In genomic region chr5:16025681-16026080, GRCh38 we compare ENCODE assay signal across 22 cellular contexts.
DNase-seq lines count a peak whose midpoint lies in the region; ATAC-seq and TF ChIP-seq lines count a peak whose summit lies in the region.
"Had no signal": no experiment of that assay in that cellular context is flagged by ENCODE, and none has a peak within 500 bp of the region (broad histone marks: within the 10 kb centered on the region; RNA-seq: fewer than 3 reads in every experiment).

No MANE protein-coding gene starts in this region.

- no peaks in the 10 kb centered on the region for H3K79me2 ChIP-seq in mesendoderm (ENCODE audit: control insufficient read depth, insufficient read depth, low read length)

- H2AK5ac ChIP-seq in mesendoderm (ENCODE audit: low read length): no peak overlapping the region

- peaks cover 7% of the 10 kb centered on the region for H3K9me3 ChIP-seq in adipocyte (ENCODE audit: control insufficient read depth, low read length)
- H3K9me3 ChIP-seq in MG63: no peaks in the 10 kb centered on the region
- H3K9me3 ChIP-seq: A549, Caco-2, SJCRH30 had no signal

- ATAC-seq in HG02938 (IDR thresholded peaks at IDR 0.05; ENCODE audit: unreplicated experiment): no peak
- ATAC-seq in GM18870 (IDR thresholded peaks at IDR 0.05; ENCODE audit: unreplicated experiment): no peak
- ATAC-seq: A549 had no signal

- no peak overlapping the region for H3K56ac ChIP-seq in mesendoderm (ENCODE audit: low read length)

- DNase-seq in BJ (ENCODE audit: low read depth): peak; percentile 66
- peak; percentile 15 for DNase-seq in HCEC 1CT
- peak; percentile 9 for DNase-seq in adipocyte (ENCODE audit: low read depth)
- peak; percentile 66 for DNase-seq in mesendoderm
- DNase-seq in MG63: no peak
- DNase-seq: Caco-2; CD4-positive, alpha-beta memory T cell; DMS 273 treated with DMSO at 0.1 percent for 48 hours; DMS79 treated with DMSO at 0.1 percent for 48 hours; HFFc6; MV-4-11; NCI-H1105 treated with DMSO at 0.1 percent for 48 hours; NCI-H2081; NCI-H446 treated with DMSO at 0.1 percent for 48 hours; NCI-H526 treated with DMSO at 0.1 percent for 48 hours; OCI-M1; SJCRH30; SW 1271 had no signal

- H2BK5ac ChIP-seq in mesendoderm (ENCODE audit: low read length): no peak overlapping the region

- H3K23ac ChIP-seq in mesendoderm (ENCODE audit: low read length): no peak overlapping the region

- no peak overlapping the region for H3K4me2 ChIP-seq in mesendoderm (ENCODE audit: low read length)
- H3K4me2 ChIP-seq: A549; BLaER1 treated with 17β-estradiol and CSF1 and Interleukin-3, amounts not matched to agents 10 nM and 100 nM had no signal

- no peak for TF ChIP-seq CTCF in BJ (IDR thresholded peaks at IDR 0.05; ENCODE audit: insufficient read depth, low read depth, low read length)

- H3K18ac ChIP-seq in mesendoderm (ENCODE audit: low read length): no peak overlapping the region

- no peak overlapping the region for H3K4ac ChIP-seq in mesendoderm (ENCODE audit: low read depth, low read length)

- H3K4me3 ChIP-seq in BJ (ENCODE audit: low read depth, low read length) (no peak overlapping the region), adipocyte (ENCODE audit: low read length) (no peak overlapping the region), mesendoderm (ENCODE audit: low read length) (no peak overlapping the region), MG63 (no peak overlapping the region)
- H3K4me3 ChIP-seq: A549; BLaER1 treated with 17β-estradiol and CSF1 and Interleukin-3, amounts not matched to agents 10 nM and 100 nM; SJCRH30 had no signal

- no peak overlapping the region for H2BK120ac ChIP-seq in mesendoderm (ENCODE audit: low read depth, low read length)

- H3K4me1 ChIP-seq in adipocyte (ENCODE audit: control insufficient read depth, insufficient read depth, low read length) (no peaks in the 10 kb centered on the region), mesendoderm (ENCODE audit: control insufficient read depth, low read depth, low read length) (no peaks in the 10 kb centered on the region)
- H3K4me1 ChIP-seq: A549; BLaER1 treated with 17β-estradiol and CSF1 and Interleukin-3, amounts not matched to agents 10 nM and 100 nM; Caco-2; SJCRH30 had no signal

- CTCF ChIA-PET in BJ (lab: Yijun Ruan, JAX): interaction anchor here (0.7 to 1.1 kb wide), 2 partner anchors 12 to 79 kb away, joined by 3 read pairs; no protein-coding TSS in a partner anchor

- H3K36me3 ChIP-seq in BJ (ENCODE audit: control insufficient read depth, insufficient read depth, low read length) (no peaks in the 10 kb centered on the region), adipocyte (ENCODE audit: control insufficient read depth, insufficient read depth, low read length, severe bottlenecking) (no peaks in the 10 kb centered on the region), mesendoderm (ENCODE audit: control insufficient read depth, insufficient read depth, low read length) (no peaks in the 10 kb centered on the region), MG63 (no peaks in the 10 kb centered on the region)
- H3K36me3 ChIP-seq: BLaER1 treated with 17β-estradiol and CSF1 and Interleukin-3, amounts not matched to agents 10 nM and 100 nM; SJCRH30 had no signal

- H4K8ac ChIP-seq in mesendoderm (ENCODE audit: low read depth, low read length): no peak overlapping the region

- H3K79me1 ChIP-seq in mesendoderm (ENCODE audit: low read length): no peaks in the 10 kb centered on the region

- H2BK15ac ChIP-seq in mesendoderm (replicated peaks; ENCODE audit: low read depth): no peak overlapping the region

- H4K5ac ChIP-seq in mesendoderm (ENCODE audit: low read length): no peak overlapping the region

- no peak overlapping the region for H3K27ac ChIP-seq in mesendoderm (ENCODE audit: low read depth, low read length)
- H3K27ac ChIP-seq: A549; BLaER1 treated with 17β-estradiol and CSF1 and Interleukin-3, amounts not matched to agents 10 nM and 100 nM; SJCRH30 had no signal

- H3K9ac ChIP-seq in adipocyte (ENCODE audit: low read length) (no peak overlapping the region), mesendoderm (ENCODE audit: low read length) (no peak overlapping the region)
- H3K9ac ChIP-seq: BLaER1 treated with 17β-estradiol and CSF1 and Interleukin-3, amounts not matched to agents 10 nM and 100 nM had no signal

- POLR2A ChIA-PET in BJ (lab: Charles Lee): interaction anchor here (0.5 kb wide), 1 partner anchor 9 kb away, joined by 4 read pairs; no protein-coding TSS in a partner anchor

- no peaks in the 10 kb centered on the region for H3K27me3 ChIP-seq in BJ (ENCODE audit: control insufficient read depth, insufficient read depth, low read length)
- peaks cover 4% of the 10 kb centered on the region for H3K27me3 ChIP-seq in adipocyte (replicated peaks; ENCODE audit: control insufficient read depth, insufficient read depth, low read length)
- no peaks in the 10 kb centered on the region for H3K27me3 ChIP-seq in mesendoderm (ENCODE audit: insufficient read depth, low read length, poor library complexity)
- H3K27me3 ChIP-seq in MG63: 0 out of 2 replicates have a peak, but pooled peaks cover 2% of the 10 kb centered on the region
- H3K27me3 ChIP-seq: BLaER1 treated with 17β-estradiol and CSF1 and Interleukin-3, amounts not matched to agents 10 nM and 100 nM; SJCRH30 had no signal
